ENCODE assay signal across 22 cellular contexts in genomic region chr7:120170849-120171248, GRCh38.
A peak's percentile ranks its signal among the peaks of the same experiment; 100 is the strongest.
DNase-seq lines count a peak whose midpoint lies in the region; ATAC-seq and TF ChIP-seq lines count a peak whose summit lies in the region.
"Had no signal": no experiment of that assay in that cellular context is flagged by ENCODE, and none has a peak within 500 bp of the region (broad histone marks: within the 10 kb centered on the region; RNA-seq: fewer than 3 reads in every experiment).

No MANE protein-coding gene starts in this region.

- CTCF ChIA-PET in IMR-90 (lab: Yijun Ruan, JAX): no interaction called here
- CTCF ChIA-PET in GM10248 (lab: Yijun Ruan, JAX): no interaction called here

- intact Hi-C loops in IMR-90 (cut with micrococcal nuclease): no loop called here

- H2BK15ac ChIP-seq in IMR-90 (ENCODE audit: low read depth, low read length): no peak overlapping the region
- no peak overlapping the region for H2BK15ac ChIP-seq in mesenchymal stem cell (ENCODE audit: low read depth, poor library complexity, severe bottlenecking)

- ATAC-seq in IMR-90 (ENCODE audit: low read depth): no peak
- ATAC-seq in esophagus mucosa: no peak
- no peak for ATAC-seq in HG02763 (IDR thresholded peaks at IDR 0.05; ENCODE audit: unreplicated experiment)
- ATAC-seq: CD8-positive, alpha-beta T cell; natural killer cell treated with Interleukin-12 subunit alpha and Interleukin-12 subunit beta and Interleukin-15 and Interleukin-18, amount 100 ng/mL, for 72 hours had no signal

- H3K23ac ChIP-seq in IMR-90 (ENCODE audit: low read depth, low read length) (no peak overlapping the region), mesenchymal stem cell (ENCODE audit: low read length in 2 of 2) (no peak overlapping the region)

- H3K27ac ChIP-seq in IMR-90 (ENCODE audit: insufficient read depth, low read length) (no peak overlapping the region), brain microvascular endothelial cell (peak overlapping the region; percentile 53), mesenchymal stem cell (ENCODE audit: low read length, poor library complexity, severe bottlenecking) (no peak overlapping the region), suprapubic skin (peak overlapping the region; percentile 9)
- H3K27ac ChIP-seq: esophagus muscularis mucosa, hepatocyte, parathyroid adenoma, spleen had no signal

- H4K91ac ChIP-seq in IMR-90 (ENCODE audit: insufficient read depth, low read depth, low read length): no peak overlapping the region
- H4K91ac ChIP-seq in mesenchymal stem cell (ENCODE audit: low read length): no peak overlapping the region

- no peak overlapping the region for H3K4me3 ChIP-seq in IMR-90 (ENCODE audit: insufficient read depth, low read depth, low read length)
- no peak overlapping the region for H3K4me3 ChIP-seq in brain microvascular endothelial cell (ENCODE audit: low read depth, low read length)
- H3K4me3 ChIP-seq in mesenchymal stem cell (ENCODE audit: insufficient read depth in 1 of 2, low read depth in 1 of 2, low read length in 2 of 2): no peak overlapping the region
- H3K4me3 ChIP-seq in suprapubic skin: no peak overlapping the region
- H3K4me3 ChIP-seq: esophagus muscularis mucosa, hepatocyte, spleen had no signal

- in situ Hi-C loops in IMR-90 (cut with MboI; ENCODE audit: low sequenced_read_pairs) (no loop called here), brain microvascular endothelial cell (cut with HindIII; ENCODE audit: low pct_ligation_motif_present, low sequenced_read_pairs) (no loop called here)

- TF ChIP-seq CTCF in IMR-90 (conservative IDR thresholded peaks at IDR 0.05; ENCODE audit: low read depth, low read length): no peak
- no peak for TF ChIP-seq CTCF in brain microvascular endothelial cell (IDR thresholded peaks at IDR 0.05; ENCODE audit: low read depth, low read length, missing control alignments)
- TF ChIP-seq CTCF in suprapubic skin (IDR thresholded peaks at IDR 0.05): no peak
- no peak for TF ChIP-seq CTCF in GM10248 (IDR thresholded peaks at IDR 0.05; ENCODE audit: control extremely low read depth, extremely low read depth, low read depth, missing control alignments)

- dilution Hi-C loops in IMR-90 (cut with HindIII; ENCODE audit: low sequenced_read_pairs, unreplicated experiment): no loop called here

- TF ChIP-seq RAD21 in IMR-90 (IDR thresholded peaks at IDR 0.05; ENCODE audit: low read length): no peak

- no peak overlapping the region for H4K5ac ChIP-seq in IMR-90 (ENCODE audit: low read depth, low read length)

- no peaks in the 10 kb centered on the region for H3K4me1 ChIP-seq in IMR-90 (ENCODE audit: control insufficient read depth, insufficient read depth, low read length)
- H3K4me1 ChIP-seq in mesenchymal stem cell (ENCODE audit: control insufficient read depth, insufficient read depth, low read depth, low read length): no peaks in the 10 kb centered on the region
- peaks cover 9% of the 10 kb centered on the region for H3K4me1 ChIP-seq in suprapubic skin
- H3K4me1 ChIP-seq: esophagus muscularis mucosa, parathyroid adenoma, spleen had no signal

- H3K4me2 ChIP-seq in IMR-90 (ENCODE audit: low read depth, low read length) (no peak overlapping the region), mesenchymal stem cell (ENCODE audit: low read length, poor library complexity, severe bottlenecking) (no peak overlapping the region)
- H3K4me2 ChIP-seq: hepatocyte had no signal

- TF ChIP-seq POLR2A in IMR-90 (IDR thresholded peaks at IDR 0.05; ENCODE audit: low read depth, low read length) (no peak), suprapubic skin (IDR thresholded peaks at IDR 0.05) (no peak)

- H2BK5ac ChIP-seq in IMR-90 (ENCODE audit: low read depth, low read length, poor library complexity, severe bottlenecking): no peak overlapping the region
- H2BK5ac ChIP-seq in mesenchymal stem cell (ENCODE audit: low read depth, low read length, poor library complexity, severe bottlenecking): no peak overlapping the region

- H3K56ac ChIP-seq in IMR-90 (ENCODE audit: extremely low read depth, insufficient read depth, low read length): no peak overlapping the region

- H4K8ac ChIP-seq in IMR-90 (ENCODE audit: low read depth in 2 of 2, low read length in 2 of 2) (no peak overlapping the region), mesenchymal stem cell (ENCODE audit: low read length) (no peak overlapping the region)

- H2AK5ac ChIP-seq in IMR-90 (ENCODE audit: low read depth, low read length) (no peak overlapping the region), mesenchymal stem cell (ENCODE audit: low read length, severe bottlenecking) (no peak overlapping the region)

- H3K9ac ChIP-seq in IMR-90 (ENCODE audit: low read depth, low read length) (no peak overlapping the region), mesenchymal stem cell (ENCODE audit: low read length) (peak overlapping the region; percentile 71)
- H3K9ac ChIP-seq: parathyroid adenoma had no signal

- no TSS peak for BruUV-seq in IMR-90 (replicated peaks; lab: Mats Ljungman, UMichigan)

- H2AK9ac ChIP-seq in IMR-90 (replicated peaks; ENCODE audit: low read depth, low read length, poor library complexity): no peak overlapping the region

- H3K27me3 ChIP-seq in IMR-90 (ENCODE audit: control insufficient read depth, insufficient read depth, low read length) (no peaks in the 10 kb centered on the region), brain microvascular endothelial cell (replicated peaks) (no peaks in the 10 kb centered on the region), mesenchymal stem cell (ENCODE audit: control insufficient read depth in 1 of 2, insufficient read depth in 1 of 2, low read length in 2 of 2) (no peaks in the 10 kb centered on the region), suprapubic skin (no peaks in the 10 kb centered on the region)
- H3K27me3 ChIP-seq: esophagus muscularis mucosa, hepatocyte, spleen had no signal

- H2BK20ac ChIP-seq in IMR-90 (ENCODE audit: low read depth, low read length): no peak overlapping the region

- no peaks in the 10 kb centered on the region for H4K20me1 ChIP-seq in IMR-90 (ENCODE audit: insufficient read depth, low read length)

- H2BK12ac ChIP-seq in mesenchymal stem cell (ENCODE audit: low read length in 2 of 2): no peak overlapping the region

- H3K9me1 ChIP-seq in IMR-90 (ENCODE audit: insufficient read depth, low read length): no peaks in the 10 kb centered on the region

- no peak overlapping the region for H3K4ac ChIP-seq in IMR-90 (ENCODE audit: low read depth, low read length)
- H3K4ac ChIP-seq in mesenchymal stem cell (ENCODE audit: low read depth in 1 of 2, low read length in 2 of 2): no peak overlapping the region

- POLR2A ChIA-PET in IMR-90 (lab: Charles Lee; ENCODE audit: unreplicated experiment) (no interaction called here), GM10248 (lab: Yijun Ruan, JAX) (no interaction called here)

- no peaks in the 10 kb centered on the region for H3K79me1 ChIP-seq in IMR-90 (ENCODE audit: low read depth in 1 of 2, low read length in 2 of 2)
- H3K79me1 ChIP-seq in mesenchymal stem cell (replicated peaks; ENCODE audit: low read length, poor library complexity, severe bottlenecking): no peaks in the 10 kb centered on the region

- H3K9me3 ChIP-seq in IMR-90 (ENCODE audit: control insufficient read depth, insufficient read depth, low read length): no peaks in the 10 kb centered on the region
- H3K9me3 ChIP-seq in mesenchymal stem cell (ENCODE audit: control insufficient read depth, low read length): no peaks in the 10 kb centered on the region
- H3K9me3 ChIP-seq in suprapubic skin: no peaks in the 10 kb centered on the region
- H3K9me3 ChIP-seq: esophagus muscularis mucosa, spleen had no signal

- peak; percentile 15 for DNase-seq in IMR-90
- DNase-seq in brain microvascular endothelial cell: peak; percentile 28
- peak; percentile 12 for DNase-seq in mesenchymal stem cell
- no peak for DNase-seq in suprapubic skin (ENCODE audit: low spot score in 2 of 2)
- DNase-seq in GM10248 (ENCODE audit: extremely low spot score): no peak
- DNase-seq: activated CD4-positive, alpha-beta T cell treated with anti-CD3 and anti-CD28 coated beads, Interleukin-2, amount 10 ng/mL, durations not matched to agents 24 days and 14 days; activated effector memory CD4-positive, alpha-beta T cell treated with Interleukin-2 at 50 U/mL for 16 hours; CD8-positive, alpha-beta T cell; KBM-7; MV-4-11; NCI-H2081; NCI-H524; spleen; stimulated activated CD8-positive, alpha-beta memory T cell treated with anti-CD3 and anti-CD28 coated beads, Interleukin-4, amount 100 ng/mL, for 48 hours; substantia nigra; SW 1271 had no signal

- H3K14ac ChIP-seq in IMR-90 (replicated peaks; ENCODE audit: low read depth, low read length) (no peak overlapping the region), mesenchymal stem cell (ENCODE audit: low read length in 2 of 2) (no peak overlapping the region)

- no peak overlapping the region for H3K18ac ChIP-seq in IMR-90 (ENCODE audit: low read depth, low read length)
- H3K18ac ChIP-seq in mesenchymal stem cell (ENCODE audit: low read depth in 1 of 2, low read length in 2 of 2): no peak overlapping the region

- no peak overlapping the region for H2AFZ ChIP-seq in IMR-90 (replicated peaks; ENCODE audit: low read length, poor library complexity)
- no peak overlapping the region for H2AFZ ChIP-seq in mesenchymal stem cell (ENCODE audit: low read depth, low read length)
- H2AFZ ChIP-seq: hepatocyte, parathyroid adenoma had no signal

- H2BK120ac ChIP-seq in IMR-90 (ENCODE audit: low read depth, low read length) (no peak overlapping the region), mesenchymal stem cell (ENCODE audit: low read depth, low read length) (no peak overlapping the region)

- no peaks in the 10 kb centered on the region for H3K36me3 ChIP-seq in IMR-90 (ENCODE audit: control insufficient read depth, insufficient read depth, low read length)
- no peaks in the 10 kb centered on the region for H3K36me3 ChIP-seq in brain microvascular endothelial cell (replicated peaks)
- no peaks in the 10 kb centered on the region for H3K36me3 ChIP-seq in mesenchymal stem cell (ENCODE audit: control insufficient read depth in 1 of 2, insufficient read depth in 2 of 2, low read depth in 1 of 2, low read length in 2 of 2)
- H3K36me3 ChIP-seq in suprapubic skin: no peaks in the 10 kb centered on the region
- H3K36me3 ChIP-seq: esophagus muscularis mucosa, spleen had no signal

- no peak for TF ChIP-seq EP300 in suprapubic skin (IDR thresholded peaks at IDR 0.05)

TF ChIP-seq in IMR-90, 13 proteins besides CTCF, POLR2A, EP300 and RAD21:
- TF ChIP-seq MXI1 (IDR thresholded peaks at IDR 0.05; ENCODE audit: borderline replicate concordance, low read depth, low read length): no peak

Comparison
In these comparisons a context has a peak if more than half of its experiments do, and no peak if none do; other contexts are left out.
1. DNase-seq: peak in IMR-90 (single experiment), brain microvascular endothelial cell (single experiment) and mesenchymal stem cell (single experiment); none in suprapubic skin (0 of 2) and GM10248 (single experiment).
2. H3K27ac ChIP-seq: peak in brain microvascular endothelial cell (single experiment) and suprapubic skin (single experiment); none in IMR-90 (single experiment) and mesenchymal stem cell (single experiment).